ENCODE assay signal across 19 cellular contexts in the genomic region with DNA sequence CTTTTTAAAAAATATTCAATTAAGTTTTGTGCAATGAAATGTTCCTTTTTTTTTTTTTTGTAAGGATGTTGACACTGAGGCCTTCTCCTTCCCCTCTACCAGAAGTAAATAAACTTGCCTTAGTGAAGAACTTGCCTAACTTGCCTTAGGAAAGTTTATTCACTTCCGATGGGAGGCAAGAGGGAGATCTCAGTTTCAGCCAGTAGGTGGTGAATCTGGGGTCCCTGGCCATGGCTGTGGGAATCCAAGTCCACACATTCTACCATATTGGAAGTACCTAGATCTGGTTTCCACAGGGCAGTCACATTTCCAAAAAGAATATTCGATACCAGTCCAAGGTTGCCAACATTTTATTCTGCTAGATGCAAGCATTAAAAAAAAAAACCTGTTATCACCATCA.
DNase-seq lines count a peak whose midpoint lies in the region; ATAC-seq and TF ChIP-seq lines count a peak whose summit lies in the region.
"Had no signal": no experiment of that assay in that cellular context is flagged by ENCODE, and none has a peak within 500 bp of the region (broad histone marks: within the 10 kb centered on the region; RNA-seq: fewer than 3 reads in every experiment).

No MANE protein-coding gene starts in this region.

- H4K5ac ChIP-seq in H9 (ENCODE audit: insufficient read length, low read depth, low read length) = no peak overlapping the region

- H4K91ac ChIP-seq in H9 (ENCODE audit: insufficient read length, low read depth, low read length) = no peak overlapping the region

- H3K4me1 Mint-ChIP-seq in H9 (peaks cover 9% of the 10 kb centered on the region in 2 experiments), osteocyte (ENCODE audit: unreplicated experiment) (no peaks in the 10 kb centered on the region)
- H3K4me1 Mint-ChIP-seq: CD14-positive monocyte had no signal

- H3T11ph ChIP-seq in H9 (ENCODE audit: low read length) = no peak overlapping the region

- H3K27me3 Mint-ChIP-seq in H9 (ENCODE audit: low read depth) (peaks cover 4% of the 10 kb centered on the region; the same call in 1 of the 2 replicates), osteocyte (ENCODE audit: unreplicated experiment) (peaks cover 4% of the 10 kb centered on the region)

- H2BK120ac ChIP-seq in H9 (ENCODE audit: low read depth, low read length, poor library complexity, severe bottlenecking) = no peak overlapping the region

- peak; percentile 56 for TF ChIP-seq CTCF in H9 (conservative IDR thresholded peaks at IDR 0.05)
- TF ChIP-seq CTCF in WERI-Rb-1 (IDR thresholded peaks at IDR 0.05; ENCODE audit: low read depth, low read length) = peak; percentile 21; the same call in 1 of the 2 replicates
- peak; percentile 3 for TF ChIP-seq CTCF in epithelial cell of proximal tubule (conservative IDR thresholded peaks at IDR 0.05; ENCODE audit: low read depth, low read length)
- TF ChIP-seq CTCF in osteocyte (IDR thresholded peaks at IDR 0.05) = no peak

- H2AK5ac ChIP-seq in H9 (ENCODE audit: insufficient read length, low read length) = no peak overlapping the region

- H3K36me3 Mint-ChIP-seq in H9 (ENCODE audit: insufficient read depth in 1 of 3, low read depth in 3 of 3) = peaks cover 2 to 16% (median 8%) of the 10 kb centered on the region in 3 experiments; a peak in 6 of 7 replicates
- no peaks in the 10 kb centered on the region for H3K36me3 Mint-ChIP-seq in osteocyte (ENCODE audit: unreplicated experiment)
- H3K36me3 Mint-ChIP-seq: CD14-positive monocyte had no signal

- no peak overlapping the region for H2BK15ac ChIP-seq in H9 (ENCODE audit: low read depth, low read length)

- H3K4me3 Mint-ChIP-seq in H9 (no peak overlapping the region), osteocyte (ENCODE audit: unreplicated experiment) (no peak overlapping the region)
- H3K4me3 Mint-ChIP-seq: CD14-positive monocyte had no signal

- H3K9ac ChIP-seq in H9 (ENCODE audit: extremely low read depth, insufficient read length, low read length) = no peak overlapping the region
- H3K9ac ChIP-seq: SK-N-SH had no signal

- no peak overlapping the region for H3K14ac ChIP-seq in H9 (ENCODE audit: insufficient read depth, low read length)

- no peak overlapping the region for H3K18ac ChIP-seq in H9 (ENCODE audit: insufficient read length, low read depth, low read length)

- H3K79me2 ChIP-seq in H9 (ENCODE audit: insufficient read depth, low read length) = no peaks in the 10 kb centered on the region

- H3K27ac Mint-ChIP-seq in H9 = no peak overlapping the region
- H3K27ac Mint-ChIP-seq in osteocyte (ENCODE audit: unreplicated experiment) = no peak overlapping the region
- H3K27ac Mint-ChIP-seq: CD14-positive monocyte had no signal

- no peak overlapping the region for H3K23ac ChIP-seq in H9 (ENCODE audit: insufficient read length, low read depth, low read length)

- H3K4me3 ChIP-seq in WERI-Rb-1 (ENCODE audit: low read depth, low read length) (no peak overlapping the region), epithelial cell of proximal tubule (ENCODE audit: low read depth, low read length) (no peak overlapping the region)
- H3K4me3 ChIP-seq: MG63, PC-9 had no signal

- ATAC-seq in GM21447 (IDR thresholded peaks at IDR 0.05; ENCODE audit: unreplicated experiment) = no peak
- ATAC-seq in GM21360 (IDR thresholded peaks at IDR 0.05; ENCODE audit: unreplicated experiment) = no peak

- H2BK20ac ChIP-seq in H9 (ENCODE audit: low read depth, low read length, poor library complexity, severe bottlenecking) = no peak overlapping the region

- H3K9me3 Mint-ChIP-seq in H9 = peaks cover 3 to 9% of the 10 kb centered on the region in 2 experiments; a peak in 3 of 5 replicates
- H3K9me3 Mint-ChIP-seq in osteocyte (ENCODE audit: unreplicated experiment) = peaks cover 4% of the 10 kb centered on the region

- no peaks in the 10 kb centered on the region for H3K23me2 ChIP-seq in H9 (ENCODE audit: insufficient read length, low read depth, low read length, poor library complexity, severe bottlenecking)

- H3K4me1 ChIP-seq in H9 (ENCODE audit: insufficient read depth, low read length) = peaks cover 3% of the 10 kb centered on the region; the same call in 1 of the 2 replicates

- no peaks in the 10 kb centered on the region for H3K79me1 ChIP-seq in H9 (ENCODE audit: insufficient read depth, low read depth, low read length, poor library complexity, severe bottlenecking)

- no peak overlapping the region for H3K56ac ChIP-seq in H9 (ENCODE audit: insufficient read length, low read depth, low read length)

- H4K20me1 ChIP-seq in H9 (ENCODE audit: control insufficient read depth, insufficient read depth, insufficient read length) = no peaks in the 10 kb centered on the region

- H3K36me3 ChIP-seq in WERI-Rb-1 = no peaks in the 10 kb centered on the region
- H3K36me3 ChIP-seq: MG63 had no signal

- no peak overlapping the region for H3K27ac ChIP-seq in H9 (ENCODE audit: insufficient read length, low read depth, low read length)
- no peak overlapping the region for H3K27ac ChIP-seq in WERI-Rb-1
- H3K27ac ChIP-seq: PC-9 had no signal

- WGBS in H9 (ENCODE audit: extremely low coverage, insufficient read length, low lambda C conversion rate) = no CpG with 5 or more reads among the region's 2 CpGs

- no peak overlapping the region for H4K8ac ChIP-seq in H9 (replicated peaks; ENCODE audit: insufficient read length, low read depth, low read length)

- H2BK5ac ChIP-seq in H9 (ENCODE audit: insufficient read length, low read length) = no peak overlapping the region

- DNase-seq in H9 (no peak), WERI-Rb-1 (no peak), epithelial cell of proximal tubule (ENCODE audit: low read depth) (no peak), osteocyte (ENCODE audit: extremely low spot score, unreplicated experiment) (peak; percentile 21), SHP77 treated with DMSO at 0.1 percent for 48 hours (lab: John Stamatoyannopoulos, UW) (no peak), NOMO-1 (lab: John Stamatoyannopoulos, UW; ENCODE audit: unreplicated experiment in 2 of 2) (no peak)
- DNase-seq: DMS79 treated with DMSO at 0.1 percent for 48 hours, MG63, NCI-H1417, NCI-H1694 treated with DMSO at 0.1 percent for 48 hours, NCI-H446, NCI-H526, PC-9, RPMI8226, SHP77, SK-N-SH had no signal

- H3K4ac ChIP-seq in H9 (ENCODE audit: low read depth, low read length) = no peak overlapping the region

- peaks cover 19% of the 10 kb centered on the region; the same call in 1 of the 2 replicates for H3K27me3 ChIP-seq in H9 (ENCODE audit: insufficient read depth, low read length)
- H3K27me3 ChIP-seq in WERI-Rb-1 (ENCODE audit: insufficient read depth, low read depth, severe bottlenecking) = no peaks in the 10 kb centered on the region
- H3K27me3 ChIP-seq: MG63 had no signal

- no peak overlapping the region for H2AFZ ChIP-seq in H9 (ENCODE audit: low read length)
- H2AFZ ChIP-seq: PC-9 had no signal

- H3K4me2 ChIP-seq in H9 (ENCODE audit: insufficient read depth, insufficient read length, low read length) = no peak overlapping the region
- H3K4me2 ChIP-seq: PC-9, SK-N-SH had no signal

- H3K9me3 ChIP-seq in H9 (ENCODE audit: control insufficient read depth, low read depth, low read length) (no peaks in the 10 kb centered on the region), WERI-Rb-1 (ENCODE audit: severe bottlenecking) (no peaks in the 10 kb centered on the region)
- H3K9me3 ChIP-seq: MG63, SK-N-SH had no signal

- no peak overlapping the region for H2BK12ac ChIP-seq in H9 (ENCODE audit: insufficient read length, low read depth, low read length)
